ENCODE assay signal across 9 cellular contexts in genomic region chr12:118307069-118307954, GRCh38.
DNase-seq lines count a peak whose midpoint lies in the region; ATAC-seq and TF ChIP-seq lines count a peak whose summit lies in the region.
"Had no signal": no experiment of that assay in that cellular context is flagged by ENCODE, and none has a peak within 500 bp of the region (broad histone marks: within the 10 kb centered on the region; RNA-seq: fewer than 3 reads in every experiment).

No MANE protein-coding gene starts in this region.

- no peaks in the 10 kb centered on the region for H3K9me2 ChIP-seq in PC-3 (replicated peaks; ENCODE audit: low read length)

- H4K20me1 ChIP-seq in PC-3 (ENCODE audit: low read length), result no peaks in the 10 kb centered on the region

- ATAC-seq in PC-3 (peak; percentile 93), naive B cell (ENCODE audit: low read depth in 2 of 2) (no peak), HG03039 (IDR thresholded peaks at IDR 0.05; ENCODE audit: unreplicated experiment) (no peak)

- CTCF ChIA-PET in PC-3 (lab: Charles Lee), result interaction anchor here (0.5 to 0.7 kb wide), 3 partner anchors 65 to 122 kb away, joined by 3 to 8 read pairs (median 5); partner anchors contain the start of gene TAOK3

- BruUV-seq in PC-3 (replicated peaks; lab: Mats Ljungman, UMichigan), result no TSS peak

- no peaks in the 10 kb centered on the region for H3K36me3 Mint-ChIP-seq in naive B cell

- peak overlapping the region; percentile 46 for H3K4me3 ChIP-seq in PC-3 (ENCODE audit: low read length)
- peak overlapping the region; percentile 32 for H3K4me3 ChIP-seq in brain microvascular endothelial cell (ENCODE audit: low read depth, low read length)
- peak overlapping the region in 1 of 4 donors; percentile 4 for H3K4me3 ChIP-seq in Peyer's patch

- DNase-seq in COLO829 (ENCODE audit: low spot score), result peak; percentile 42
- DNase-seq in H4 (ENCODE audit: low spot score), result peak; percentile 78
- DNase-seq in PC-3, result peak; percentile 92
- peak; percentile 92 for DNase-seq in brain microvascular endothelial cell
- no peak for DNase-seq in naive B cell
- no peak for DNase-seq in Peyer's patch
- DNase-seq in anterior cingulate cortex (lab: John Stamatoyannopoulos, UW), result no peak

- H3K4me1 Mint-ChIP-seq in naive B cell, result peaks cover 27 to 45% (median 36%) of the 10 kb centered on the region in 3 donors

- peak overlapping the region; percentile 65 for H3K27ac ChIP-seq in PC-3 (ENCODE audit: low read length)
- peak overlapping the region; percentile 95 for H3K27ac ChIP-seq in brain microvascular endothelial cell
- H3K27ac ChIP-seq in Peyer's patch, result peak overlapping the region in 2 of 4 donors; percentile 3 to 39
- H3K27ac ChIP-seq: KMS-11 had no signal

- peaks cover 18% of the 10 kb centered on the region for H3F3A ChIP-seq in PC-3 (ENCODE audit: low read length, unreplicated experiment)

- no peaks in the 10 kb centered on the region for H3K27me3 ChIP-seq in PC-3 (ENCODE audit: low read length)
- H3K27me3 ChIP-seq in brain microvascular endothelial cell (replicated peaks), result no peaks in the 10 kb centered on the region
- H3K27me3 ChIP-seq in Peyer's patch, result no peaks in the 10 kb centered on the region

- no peak for TF ChIP-seq POLR2A in Peyer's patch (IDR thresholded peaks at IDR 0.05)

- peak overlapping the region; percentile 19; the same call in 1 of the 2 replicates for H3K9ac ChIP-seq in PC-3 (ENCODE audit: low read length)
- H3K9ac ChIP-seq: KMS-11 had no signal

- H3K9me3 ChIP-seq in PC-3 (ENCODE audit: low read length) (no peaks in the 10 kb centered on the region), Peyer's patch (no peaks in the 10 kb centered on the region)

- no peaks in the 10 kb centered on the region for H3K79me2 ChIP-seq in PC-3 (ENCODE audit: low read length)

- intact Hi-C loops in PC-3 (cut with micrococcal nuclease), result loop anchor here (1.0 to 2.0 kb wide), 3 partner anchors 29 to 125 kb away; no protein-coding TSS in a partner anchor

- H3K4me3 Mint-ChIP-seq in naive B cell, result peak overlapping the region in 5 of 8 donors; percentile 4 to 59 (median 40)

- in situ Hi-C loops in brain microvascular endothelial cell (cut with HindIII; ENCODE audit: low pct_ligation_motif_present, low sequenced_read_pairs), result no loop called here

- H3K36me3 ChIP-seq in PC-3 (ENCODE audit: low read depth, low read length) (no peaks in the 10 kb centered on the region), brain microvascular endothelial cell (replicated peaks) (no peaks in the 10 kb centered on the region), Peyer's patch (no peaks in the 10 kb centered on the region)

- H3K27ac Mint-ChIP-seq in naive B cell, result peak overlapping the region in 3 of 6 donors; percentile 28 to 72 (median 69)

- POLR2A ChIA-PET in PC-3 (lab: Charles Lee; ENCODE audit: unreplicated experiment), result interaction anchor here (0.6 to 0.8 kb wide), 4 partner anchors 34 to 125 kb away, joined by 3 to 8 read pairs (median 4); partner anchors contain the start of gene TAOK3

- H3K9me3 Mint-ChIP-seq in naive B cell, result no peaks in the 10 kb centered on the region

- H3K4me1 ChIP-seq in PC-3 (ENCODE audit: insufficient read depth, low read length), result peaks cover 46% of the 10 kb centered on the region
- H3K4me1 ChIP-seq in Peyer's patch, result peaks cover 0 to 9% (median 4%) of the 10 kb centered on the region in 4 donors

- peak overlapping the region; percentile 54 for H2AFZ ChIP-seq in PC-3 (ENCODE audit: low read length)

- no peak for TF ChIP-seq CTCF in PC-3 (conservative IDR thresholded peaks at IDR 0.05; ENCODE audit: low read depth, low read length)
- TF ChIP-seq CTCF in brain microvascular endothelial cell (IDR thresholded peaks at IDR 0.05; ENCODE audit: low read depth, low read length, missing control alignments), result no peak
- TF ChIP-seq CTCF in Peyer's patch (IDR thresholded peaks at IDR 0.05), result no peak

- H3K4me2 ChIP-seq in PC-3 (ENCODE audit: low read length), result peak overlapping the region; percentile 80
- H3K4me2 ChIP-seq: KMS-11 had no signal

- H3K27me3 Mint-ChIP-seq in naive B cell, result no peaks in the 10 kb centered on the region

Comparison
In these comparisons a context has a peak if more than half of its experiments do, and no peak if none do; other contexts are left out.
1. DNase-seq: peak in COLO829 (single experiment), H4 (single experiment), PC-3 (single experiment) and brain microvascular endothelial cell (single experiment); none in naive B cell (single experiment), Peyer's patch (0 of 3) and anterior cingulate cortex (0 of 58).